In the genomic region with DNA sequence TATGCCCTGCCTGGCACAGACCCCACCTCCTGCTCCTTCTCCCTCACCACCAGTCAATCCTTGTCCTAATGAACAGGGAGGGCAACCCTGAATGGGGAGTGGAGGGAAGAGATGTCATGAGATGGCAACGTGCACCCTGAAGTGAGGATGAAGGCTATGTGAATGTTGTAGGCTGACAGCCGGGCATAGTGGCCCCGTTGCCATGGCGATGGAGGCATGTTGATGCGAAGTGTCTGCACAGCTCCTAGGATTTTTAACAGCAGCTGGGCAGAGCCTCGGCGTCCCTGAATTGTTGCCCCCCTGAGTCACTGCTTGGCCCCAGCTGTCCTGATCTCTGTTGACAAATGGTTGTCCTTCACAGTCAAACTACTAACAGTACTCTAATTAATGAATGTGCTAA, we compare ENCODE assay signal across 13 cellular contexts. TPM values are rescaled to one million over a fixed set of nuclear protein-coding genes. Genes with fewer than 3 reads are reported as not detected.
DNase-seq lines count a peak whose midpoint lies in the region; ATAC-seq and TF ChIP-seq lines count a peak whose summit lies in the region.
"Had no signal": no experiment of that assay in that cellular context is flagged by ENCODE, and none has a peak within 500 bp of the region (broad histone marks: within the 10 kb centered on the region; RNA-seq: fewer than 3 reads in every experiment).

No MANE protein-coding gene starts in this region.

- H3K9me3 Mint-ChIP-seq in brain = no peaks in the 10 kb centered on the region
- no peaks in the 10 kb centered on the region for H3K9me3 Mint-ChIP-seq in neural crest cell
- H3K9me3 Mint-ChIP-seq in chondrocyte (ENCODE audit: low read depth) = no peaks in the 10 kb centered on the region

- H3K4me1 Mint-ChIP-seq in brain (peaks cover 63% of the 10 kb centered on the region), neural crest cell (peaks cover 22% of the 10 kb centered on the region), chondrocyte (ENCODE audit: low read depth) (peaks cover 19% of the 10 kb centered on the region)

- CTCF ChIA-PET in GM10248 (lab: Yijun Ruan, JAX) = interaction anchor here (0.9 kb wide), 1 partner anchor 13 kb away, joined by 5 read pairs; no protein-coding TSS in a partner anchor

- H3K36me3 Mint-ChIP-seq in brain (no peaks in the 10 kb centered on the region), neural crest cell (ENCODE audit: low read depth) (no peaks in the 10 kb centered on the region), chondrocyte (ENCODE audit: low read depth) (no peaks in the 10 kb centered on the region)

- TF ChIP-seq CTCF in brain (conservative IDR thresholded peaks at IDR 0.05) (no peak), neural crest cell (conservative IDR thresholded peaks at IDR 0.05) (no peak), GM10248 (IDR thresholded peaks at IDR 0.05; ENCODE audit: control extremely low read depth, extremely low read depth, low read depth, missing control alignments) (no peak), chondrocyte (IDR thresholded peaks at IDR 0.05) (no peak)

- H3K27me3 Mint-ChIP-seq in brain (peaks cover 3% of the 10 kb centered on the region), neural crest cell (ENCODE audit: low read depth) (peaks cover 2% of the 10 kb centered on the region), chondrocyte (ENCODE audit: low read depth) (no peaks in the 10 kb centered on the region)

- peak overlapping the region; percentile 18 to 68 (median 51) for H3K4me3 Mint-ChIP-seq in brain
- H3K4me3 Mint-ChIP-seq in neural crest cell = peak overlapping the region; percentile 62
- H3K4me3 Mint-ChIP-seq in chondrocyte (ENCODE audit: unreplicated experiment) = no peak overlapping the region

- POLR2A ChIA-PET in GM10248 (lab: Yijun Ruan, JAX) = no interaction called here

- no peak for ATAC-seq in GM21737 (IDR thresholded peaks at IDR 0.05; ENCODE audit: unreplicated experiment)

- H3K27ac Mint-ChIP-seq in brain (peak overlapping the region; percentile 39 to 95 (median 75)), neural crest cell (ENCODE audit: unreplicated experiment) (peak overlapping the region; percentile 81), chondrocyte (ENCODE audit: unreplicated experiment) (no peak overlapping the region)

- DNase-seq in DMS 273 treated with DMSO at 0.1 percent for 48 hours (lab: John Stamatoyannopoulos, UW) = peak; percentile 6
- DNase-seq in NCI-H2171 (lab: John Stamatoyannopoulos, UW) = peak; percentile 19
- DNase-seq in neural crest cell (ENCODE audit: low read depth, low spot score) = peak; percentile 40
- DNase-seq in GM10248 (ENCODE audit: extremely low spot score) = no peak
- no peak for DNase-seq in NCI-H146 treated with DMSO at 0.1 percent for 48 hours (lab: John Stamatoyannopoulos, UW; ENCODE audit: unreplicated experiment)
- no peak for DNase-seq in chondrocyte (ENCODE audit: low spot score)
- DNase-seq: activated CD4-positive, alpha-beta T cell treated with anti-CD3 and anti-CD28 coated beads, Interleukin-2, amount 50 U/mL, for 1 hour; activated T-cell treated with anti-CD3 and anti-CD28 coated beads, Interleukin-2, amount 50 U/mL, for 48 hours; DMS79 treated with DMSO at 0.1 percent for 48 hours; NCI-H2081; transverse colon had no signal

RNA-seq across cellular contexts. Expression of a gene that starts 4.8 kb away (rescaled TPM):
- polyA plus RNA-seq in brain (ENCODE audit: insufficient read depth, low read depth, low replicate concordance) = 6.9 TPM
- total RNA-seq in neural crest cell (not detected in 2 replicates), chondrocyte (0.57 to 2.1 TPM (median 1.1 TPM) in 3 replicates)

Comparison
In these comparisons a context has a peak if more than half of its experiments do, and no peak if none do; other contexts are left out.
1. DNase-seq: peak in DMS 273 treated with DMSO at 0.1 percent for 48 hours (single experiment), NCI-H2171 (single experiment) and neural crest cell (single experiment); none in GM10248 (single experiment), NCI-H146 treated with DMSO at 0.1 percent for 48 hours (single experiment) and chondrocyte (single experiment).